In the genomic region with DNA sequence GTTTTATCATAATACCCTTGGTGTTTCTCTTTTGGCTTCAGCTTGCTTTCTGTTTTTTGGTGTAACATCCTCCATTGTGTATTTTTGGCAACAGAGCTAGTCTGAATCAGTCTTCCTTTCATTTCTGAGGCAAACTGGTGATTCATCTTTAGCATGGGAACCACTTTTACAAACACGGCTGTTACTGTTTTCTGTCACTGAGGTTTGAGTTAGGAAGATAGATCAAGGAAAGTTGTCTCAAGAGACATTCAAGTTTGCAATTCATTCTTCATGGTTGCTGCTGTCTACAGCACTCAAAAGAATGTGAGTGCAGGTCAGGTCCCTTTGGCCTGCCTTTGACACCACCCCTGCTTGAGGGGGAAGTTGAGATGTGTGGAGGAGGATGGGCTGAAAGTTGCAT, we compare ENCODE assay signal across 8 cellular contexts. TPM values are rescaled to one million over a fixed set of nuclear protein-coding genes. Genes with fewer than 3 reads are reported as not detected.
DNase-seq lines count a peak whose midpoint lies in the region; TF ChIP-seq lines count a peak whose summit lies in the region.

No MANE protein-coding gene starts in this region.

- CTCF ChIA-PET in HEK293 (lab: Yijun Ruan, JAX) (no interaction called here), SK-N-SH (lab: Yijun Ruan, JAX) (interaction anchor here (1.0 kb wide), 1 partner anchor 684 kb away, joined by 3 read pairs; no protein-coding TSS in a partner anchor)

- intact Hi-C loops in CD14-positive monocyte (cut with micrococcal nuclease) = no loop called here

- H3K27ac ChIP-seq in HEK293 (ENCODE audit: extremely low read depth, low read depth, low read length) (no peak overlapping the region), SK-N-SH (ENCODE audit: low read depth in 2 of 2, low read length in 1 of 2) (peak overlapping the region; percentile 22 to 90; a peak in 3 of 4 replicates)

- H3K9me3 ChIP-seq in HEK293 (ENCODE audit: control insufficient read depth, insufficient read depth, low read depth, low read length) (no peaks in the 10 kb centered on the region), SK-N-SH (no peaks in the 10 kb centered on the region)

- no peaks in the 10 kb centered on the region for H3K79me2 ChIP-seq in SK-N-SH (ENCODE audit: insufficient read depth)

- H3K9ac ChIP-seq in SK-N-SH = peak overlapping the region; percentile 40; the same call in 1 of the 2 replicates

- H3K4me2 ChIP-seq in SK-N-SH = peak overlapping the region; percentile 40

- H3K36me3 Mint-ChIP-seq in CD14-positive monocyte (no peaks in the 10 kb centered on the region), osteocyte (ENCODE audit: unreplicated experiment) (no peaks in the 10 kb centered on the region)

- no peaks in the 10 kb centered on the region for H3K36me3 ChIP-seq in HEK293 (ENCODE audit: control insufficient read depth in 2 of 2, insufficient read depth in 1 of 2, low read length in 2 of 2)
- H3K36me3 ChIP-seq in SK-N-SH (replicated peaks in 1 of 2; ENCODE audit: control insufficient read depth in 1 of 2, insufficient read depth in 2 of 2, low read length in 1 of 2) = no peaks in the 10 kb centered on the region

- TF ChIP-seq CTCF in CD14-positive monocyte (IDR thresholded peaks at IDR 0.05) (no peak), HEK293 (tag by site-specific recombination; IDR thresholded peaks at IDR 0.05) (no peak), SK-N-SH (IDR thresholded peaks at IDR 0.05) (no peak), osteocyte (IDR thresholded peaks at IDR 0.05) (no peak)

- no peaks in the 10 kb centered on the region for H3K9me2 ChIP-seq in SK-N-SH

- no peak; a peak in 1 of 4 replicates for TF ChIP-seq EP300 in SK-N-SH (IDR thresholded peaks at IDR 0.05; ENCODE audit: borderline replicate concordance in 1 of 2, low read depth in 1 of 2, low read length in 1 of 2)

- H3K27me3 Mint-ChIP-seq in CD14-positive monocyte (ENCODE audit: low read depth in 3 of 3) = peaks cover 3 to 7% (median 4%) of the 10 kb centered on the region in 3 donors
- peaks cover 6% of the 10 kb centered on the region for H3K27me3 Mint-ChIP-seq in osteocyte (ENCODE audit: unreplicated experiment)

- peaks cover 12% of the 10 kb centered on the region for H3F3A ChIP-seq in SK-N-SH (replicated peaks; ENCODE audit: insufficient read depth)

- H3K27me3 ChIP-seq in SK-N-SH (ENCODE audit: insufficient read depth) = no peaks in the 10 kb centered on the region

- no peak overlapping the region for H3K4me3 ChIP-seq in HEK293 (ENCODE audit: low read depth, low read length)
- H3K4me3 ChIP-seq in SK-N-SH (ENCODE audit: low read depth in 2 of 2, low read length in 1 of 2) = no peak overlapping the region

- POLR2A ChIA-PET in HEK293 (lab: Yijun Ruan, JAX) (no interaction called here), SK-N-SH (lab: Yijun Ruan, JAX) (no interaction called here)

- peak overlapping the region; percentile 84 for H2AFZ ChIP-seq in SK-N-SH (ENCODE audit: low read depth)

- H4K20me1 ChIP-seq in SK-N-SH (ENCODE audit: insufficient read depth) = no peaks in the 10 kb centered on the region

- TF ChIP-seq RAD21 in SK-N-SH (IDR thresholded peaks at IDR 0.05; ENCODE audit: low read length) = no peak

- H3K27ac Mint-ChIP-seq in CD14-positive monocyte = peak overlapping the region; percentile 80 to 95 (median 88)
- H3K27ac Mint-ChIP-seq in osteocyte (ENCODE audit: unreplicated experiment) = no peak overlapping the region

- peak overlapping the region in 1 of 2 donors; percentile 73 for H3K4me3 Mint-ChIP-seq in CD14-positive monocyte
- H3K4me3 Mint-ChIP-seq in osteocyte (ENCODE audit: unreplicated experiment) = no peak overlapping the region

- H3K4me1 Mint-ChIP-seq in CD14-positive monocyte (peaks cover 53% of the 10 kb centered on the region), osteocyte (ENCODE audit: unreplicated experiment) (peaks cover 10% of the 10 kb centered on the region)

- WGBS in SK-N-SH (ENCODE audit: low lambda C conversion rate) = 6% methylated on average over 1 of the region's 1 CpG

- H3K9me3 Mint-ChIP-seq in CD14-positive monocyte (peaks cover 0 to 3% (median 0%) of the 10 kb centered on the region in 7 donors), osteocyte (ENCODE audit: unreplicated experiment) (no peaks in the 10 kb centered on the region)

- H3K4me1 ChIP-seq in HEK293 (ENCODE audit: control insufficient read depth, insufficient read depth, low read length) (no peaks in the 10 kb centered on the region), SK-N-SH (ENCODE audit: control insufficient read depth in 1 of 2, insufficient read depth in 2 of 2, low read depth in 1 of 2, low read length in 1 of 2) (peaks cover 0 to 16% of the 10 kb centered on the region in 2 experiments; a peak in 3 of 4 replicates)

- no peak for DNase-seq in CD14-positive monocyte (ENCODE audit: low spot score)
- DNase-seq in SK-N-SH = no peak
- peak; percentile 63 for DNase-seq in hepatic stellate cell (ENCODE audit: low spot score)
- no peak for DNase-seq in osteocyte (ENCODE audit: extremely low spot score, unreplicated experiment)
- no peak for DNase-seq in NCI-H1436 (lab: John Stamatoyannopoulos, UW)
- DNase-seq in stimulated activated naive CD4-positive, alpha-beta T cell treated with Interleukin-2 at 50 U/mL for 16 hours (lab: John Stamatoyannopoulos, UW) = no peak
- no peak for DNase-seq in HT-29 (ENCODE audit: low spot score)

TF ChIP-seq in HEK293, 187 proteins besides CTCF, POLR2A, EP300 and RAD21 (continues in another document):
- TF ChIP-seq, protein P1, sequence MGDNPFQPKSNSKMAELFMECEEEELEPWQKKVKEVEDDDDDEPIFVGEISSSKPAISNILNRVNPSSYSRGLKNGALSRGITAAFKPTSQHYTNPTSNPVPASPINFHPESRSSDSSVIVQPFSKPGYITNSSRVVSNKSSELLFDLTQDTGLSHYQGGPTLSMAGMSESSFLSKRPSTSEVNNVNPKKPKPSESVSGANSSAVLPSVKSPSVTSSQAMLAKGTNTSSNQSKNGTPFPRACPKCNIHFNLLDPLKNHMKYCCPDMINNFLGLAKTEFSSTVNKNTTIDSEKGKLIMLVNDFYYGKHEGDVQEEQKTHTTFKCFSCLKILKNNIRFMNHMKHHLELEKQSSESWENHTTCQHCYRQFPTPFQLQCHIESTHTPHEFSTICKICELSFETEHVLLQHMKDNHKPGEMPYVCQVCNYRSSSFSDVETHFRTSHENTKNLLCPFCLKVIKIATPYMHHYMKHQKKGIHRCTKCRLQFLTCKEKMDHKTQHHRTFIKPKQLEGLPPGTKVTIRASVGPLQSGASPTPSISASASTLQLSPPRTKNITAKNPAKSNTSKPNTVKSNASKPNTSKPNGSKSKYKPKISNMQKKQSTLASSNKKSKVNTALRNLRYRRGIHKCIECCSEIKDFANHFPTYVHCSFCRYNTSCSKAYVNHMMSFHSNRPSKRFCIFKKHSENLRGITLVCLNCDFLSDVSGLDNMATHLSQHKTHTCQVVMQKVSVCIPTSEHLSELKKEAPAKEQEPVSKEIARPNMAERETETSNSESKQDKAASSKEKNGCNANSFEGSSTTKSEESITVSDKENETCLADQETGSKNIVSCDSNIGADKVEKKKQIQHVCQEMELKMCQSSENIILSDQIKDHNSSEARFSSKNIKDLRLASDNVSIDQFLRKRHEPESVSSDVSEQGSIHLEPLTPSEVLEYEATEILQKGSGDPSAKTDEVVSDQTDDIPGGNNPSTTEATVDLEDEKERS (tag by site-specific recombination; IDR thresholded peaks at IDR 0.05) = no peak
- TF ChIP-seq ZSCAN30 (tag by site-specific recombination; IDR thresholded peaks at IDR 0.05) (no peak), SP3 (tag by site-specific recombination; IDR thresholded peaks at IDR 0.05) (no peak)

TF ChIP-seq in SK-N-SH, 30 proteins besides CTCF, POLR2A, EP300 and RAD21 (continues in another document):
- TF ChIP-seq POLR2AphosphoS5 (IDR thresholded peaks at IDR 0.05; ENCODE audit: low read depth, low read length) = peak; percentile 57; the same call in 1 of the 2 replicates
- peak; percentile 91 for TF ChIP-seq NFIC (IDR thresholded peaks at IDR 0.05; ENCODE audit: borderline replicate concordance)
- TF ChIP-seq FOSL2 (IDR thresholded peaks at IDR 0.05; ENCODE audit: borderline replicate concordance, low read depth) = peak; percentile 93
- TF ChIP-seq GATA2 (CRISPR knock-in tag; IDR thresholded peaks at IDR 0.05) = no peak
- TF ChIP-seq RFX5 (IDR thresholded peaks at IDR 0.05; ENCODE audit: low read length) = no peak
- TF ChIP-seq, protein P2, sequence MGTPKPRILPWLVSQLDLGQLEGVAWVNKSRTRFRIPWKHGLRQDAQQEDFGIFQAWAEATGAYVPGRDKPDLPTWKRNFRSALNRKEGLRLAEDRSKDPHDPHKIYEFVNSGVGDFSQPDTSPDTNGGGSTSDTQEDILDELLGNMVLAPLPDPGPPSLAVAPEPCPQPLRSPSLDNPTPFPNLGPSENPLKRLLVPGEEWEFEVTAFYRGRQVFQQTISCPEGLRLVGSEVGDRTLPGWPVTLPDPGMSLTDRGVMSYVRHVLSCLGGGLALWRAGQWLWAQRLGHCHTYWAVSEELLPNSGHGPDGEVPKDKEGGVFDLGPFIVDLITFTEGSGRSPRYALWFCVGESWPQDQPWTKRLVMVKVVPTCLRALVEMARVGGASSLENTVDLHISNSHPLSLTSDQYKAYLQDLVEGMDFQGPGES (IDR thresholded peaks at IDR 0.05; ENCODE audit: low read depth, low read length) = no peak
- TF ChIP-seq JUND (IDR thresholded peaks at IDR 0.05) = peak; percentile 92
- peak; percentile 27; the same call in 1 of the 2 replicates for TF ChIP-seq TEAD4 (IDR thresholded peaks at IDR 0.05; ENCODE audit: borderline replicate concordance, insufficient read depth)
- TF ChIP-seq TCF12 (IDR thresholded peaks at IDR 0.05) = peak; percentile 93
- TF ChIP-seq, protein P3, sequence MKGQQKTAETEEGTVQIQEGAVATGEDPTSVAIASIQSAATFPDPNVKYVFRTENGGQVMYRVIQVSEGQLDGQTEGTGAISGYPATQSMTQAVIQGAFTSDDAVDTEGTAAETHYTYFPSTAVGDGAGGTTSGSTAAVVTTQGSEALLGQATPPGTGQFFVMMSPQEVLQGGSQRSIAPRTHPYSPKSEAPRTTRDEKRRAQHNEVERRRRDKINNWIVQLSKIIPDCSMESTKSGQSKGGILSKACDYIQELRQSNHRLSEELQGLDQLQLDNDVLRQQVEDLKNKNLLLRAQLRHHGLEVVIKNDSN (IDR thresholded peaks at IDR 0.05; ENCODE audit: borderline replicate concordance, low read depth) = no peak
- TF ChIP-seq MEF2A (IDR thresholded peaks at IDR 0.05; ENCODE audit: borderline replicate concordance, low read depth) = peak; percentile 92
- TF ChIP-seq RXRA (IDR thresholded peaks at IDR 0.05; ENCODE audit: borderline replicate concordance, low read depth) = peak; percentile 83
- peak; percentile 37; the same call in 1 of the 2 replicates for TF ChIP-seq SIN3A (IDR thresholded peaks at IDR 0.05; ENCODE audit: borderline replicate concordance, low read depth, low read length)

RNA-seq across cellular contexts. Expression of a gene that starts 36.3 kb away (rescaled TPM):
- not detected for polyA plus RNA-seq in CD14-positive monocyte
- polyA plus RNA-seq in SK-N-SH (2012; rRNA removed) = not detected in 2 replicates
- polyA plus RNA-seq in SK-N-SH (2012; cell fraction: cytosol; rRNA removed) = not detected in 2 replicates
- not detected in 2 replicates for polyA plus RNA-seq in SK-N-SH (2012; cell fraction: nucleus; rRNA removed)
- not detected in 2 replicates for total RNA-seq in osteocyte
- total RNA-seq in HT-29 (2014; rRNA removed; shearing (Covaris generic)) = not detected in 2 replicates
